ENCODE assay signal across 8 cellular contexts in the genomic region with DNA sequence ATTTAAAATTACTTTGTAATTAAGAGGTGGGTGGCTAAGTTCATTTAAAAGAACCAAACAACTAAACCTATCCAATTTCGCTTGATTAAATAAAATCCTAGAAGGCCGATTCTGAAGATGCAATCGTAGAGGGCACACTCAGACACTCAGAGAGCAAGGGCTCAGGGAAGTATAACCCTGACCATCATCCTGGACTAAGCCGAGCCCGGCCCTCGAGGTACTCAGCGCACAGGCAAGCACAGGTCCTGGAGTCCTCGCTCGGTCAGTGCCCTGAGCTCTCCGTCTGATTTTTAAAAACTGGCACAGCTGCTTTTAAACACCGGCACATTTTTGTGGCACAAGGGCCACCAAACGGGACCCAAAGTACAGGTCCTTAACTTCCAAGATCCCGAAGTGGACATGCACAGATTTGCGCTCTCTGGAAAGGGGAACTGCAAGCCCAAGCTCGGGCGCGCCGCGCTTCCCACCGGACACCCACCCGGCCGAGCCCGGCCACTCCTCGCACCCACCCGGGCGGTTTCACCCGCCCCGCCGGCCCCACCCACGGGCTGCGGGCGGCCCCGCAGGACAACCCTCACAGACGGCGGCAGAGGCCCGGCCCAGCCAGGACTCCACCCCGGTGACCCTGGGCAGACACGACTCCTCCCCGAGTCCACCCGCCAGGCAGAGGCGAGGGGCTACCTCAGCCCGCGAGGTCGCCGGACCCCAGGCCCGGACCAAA.
A peak's percentile ranks its signal among the peaks of the same experiment; 100 is the strongest.
DNase-seq lines count a peak whose midpoint lies in the region; ATAC-seq and TF ChIP-seq lines count a peak whose summit lies in the region.
"Not testable (repeated sequence)": the region's sequence is repeated elsewhere in the genome, so short reads cannot be mapped to it uniquely, and the experiment has no call there.

No MANE protein-coding gene starts in this region.

- not testable (repeated sequence) for H3K9me3 ChIP-seq in HUES6 (ENCODE audit: control insufficient read depth, insufficient read depth, low read depth, low read length); aorta (ENCODE audit: control insufficient read depth, low read length)

- CTCF ChIA-PET in activated CD4-positive, alpha-beta memory T cell treated with anti-CD3 and anti-CD28 coated beads for 36 hours (lab: Charles Lee): not testable (repeated sequence)

- POLR2A ChIA-PET in activated CD4-positive, alpha-beta memory T cell treated with anti-CD3 and anti-CD28 coated beads for 36 hours (lab: Charles Lee): not testable (repeated sequence)

- intact Hi-C loops in activated CD4-positive, alpha-beta memory T cell treated with anti-CD3 and anti-CD28 coated beads for 36 hours (cut with micrococcal nuclease); aorta (cut with DNase I): not testable (repeated sequence)

- peak; percentile 46 for DNase-seq in activated CD4-positive, alpha-beta memory T cell treated with anti-CD3 and anti-CD28 coated beads for 36 hours
- DNase-seq in choroid plexus epithelial cell (ENCODE audit: low read depth): peak; percentile 8
- DNase-seq in immature natural killer cell: peak; percentile 36 to 51 (median 43)
- peak; percentile 42 for DNase-seq in progenitor cell of endocrine pancreas (ENCODE audit: low spot score, unreplicated experiment)
- DNase-seq in aorta: peak; percentile 67 to 85

- H3K36me3 ChIP-seq in HUES6 (ENCODE audit: control insufficient read depth, insufficient read depth, low read length); aorta (ENCODE audit: control insufficient read depth in 1 of 2, insufficient read depth in 2 of 2, low read length in 1 of 2): not testable (repeated sequence)

- peak overlapping the region; percentile 26 for H3K4me3 Mint-ChIP-seq in activated CD4-positive, alpha-beta memory T cell treated with anti-CD3 and anti-CD28 coated beads for 36 hours
- H3K4me3 Mint-ChIP-seq in immature natural killer cell: peak overlapping the region in 2 of 5 donors; percentile 36 to 51
- H3K4me3 Mint-ChIP-seq in progenitor cell of endocrine pancreas (ENCODE audit: low read depth): peak overlapping the region; percentile 52

- H3K4me1 ChIP-seq in HUES6 (ENCODE audit: control insufficient read depth, insufficient read depth, low read length); aorta (ENCODE audit: control insufficient read depth in 1 of 2, insufficient read depth in 2 of 2, low read length in 2 of 2): not testable (repeated sequence)

- peak overlapping the region; percentile 60 for H3K4me3 ChIP-seq in HUES6 (ENCODE audit: low read depth, low read length)
- H3K4me3 ChIP-seq in choroid plexus epithelial cell (ENCODE audit: low read depth, low read length): peak overlapping the region; percentile 64
- H3K4me3 ChIP-seq in aorta (ENCODE audit: low read length in 2 of 2): peak overlapping the region; percentile 26 to 33

- not testable (repeated sequence) for H3K27me3 ChIP-seq in HUES6 (ENCODE audit: control insufficient read depth, insufficient read depth, low read length); aorta (ENCODE audit: control insufficient read depth in 1 of 2, insufficient read depth in 2 of 2, low read length in 1 of 2)

- peak overlapping the region; percentile 33 for H3K9ac ChIP-seq in HUES6 (ENCODE audit: low read length)

- not testable (repeated sequence) for H3K27ac ChIP-seq in HUES6 (ENCODE audit: low read depth, low read length); aorta (ENCODE audit: low read depth in 1 of 2, low read length in 2 of 2)

- not testable (repeated sequence) for H3K9me3 Mint-ChIP-seq in activated CD4-positive, alpha-beta memory T cell treated with anti-CD3 and anti-CD28 coated beads for 36 hours; immature natural killer cell; progenitor cell of endocrine pancreas (ENCODE audit: low read depth)

- H3K27me3 Mint-ChIP-seq in activated CD4-positive, alpha-beta memory T cell treated with anti-CD3 and anti-CD28 coated beads for 36 hours; immature natural killer cell (ENCODE audit: low read depth in 3 of 3); progenitor cell of endocrine pancreas: not testable (repeated sequence)

- not testable (repeated sequence) for H3K27ac Mint-ChIP-seq in activated CD4-positive, alpha-beta memory T cell treated with anti-CD3 and anti-CD28 coated beads for 36 hours; immature natural killer cell; progenitor cell of endocrine pancreas

- not testable (repeated sequence) for H3K4me1 Mint-ChIP-seq in activated CD4-positive, alpha-beta memory T cell treated with anti-CD3 and anti-CD28 coated beads for 36 hours (ENCODE audit: low read depth); progenitor cell of endocrine pancreas (ENCODE audit: low read depth)
- peaks cover 8 to 22% of the 10 kb centered on the region in 2 donors for H3K4me1 Mint-ChIP-seq in immature natural killer cell

- H3K36me3 Mint-ChIP-seq in activated CD4-positive, alpha-beta memory T cell treated with anti-CD3 and anti-CD28 coated beads for 36 hours; immature natural killer cell; progenitor cell of endocrine pancreas (ENCODE audit: insufficient read depth): not testable (repeated sequence)

- ATAC-seq in GM18858 (IDR thresholded peaks at IDR 0.05; ENCODE audit: unreplicated experiment) (peak; percentile 32), HG02610 (IDR thresholded peaks at IDR 0.05; ENCODE audit: unreplicated experiment) (peak; percentile 27), aorta (ENCODE audit: low FRiP score) (peak; percentile 61)

- WGBS in aorta, 2 donors: 0 to 1% methylated on average over 13 to 24 of the region's 46 CpGs

- TF ChIP-seq CTCF in choroid plexus epithelial cell (conservative IDR thresholded peaks at IDR 0.05; ENCODE audit: low read depth, low read length); progenitor cell of endocrine pancreas (IDR thresholded peaks at IDR 0.05; ENCODE audit: unreplicated experiment): not testable (repeated sequence)

Comparison
In these comparisons a context has a peak if more than half of its experiments do, and no peak if none do; other contexts are left out.
1. DNase-seq: peak in every context shown above with its lines; median percentile 76 in aorta; 46 in activated CD4-positive, alpha-beta memory T cell treated with anti-CD3 and anti-CD28 coated beads for 36 hours; 43 in immature natural killer cell; 42 in progenitor cell of endocrine pancreas; 8 in choroid plexus epithelial cell.